ENCODE assay signal across 14 cellular contexts in the genomic region with DNA sequence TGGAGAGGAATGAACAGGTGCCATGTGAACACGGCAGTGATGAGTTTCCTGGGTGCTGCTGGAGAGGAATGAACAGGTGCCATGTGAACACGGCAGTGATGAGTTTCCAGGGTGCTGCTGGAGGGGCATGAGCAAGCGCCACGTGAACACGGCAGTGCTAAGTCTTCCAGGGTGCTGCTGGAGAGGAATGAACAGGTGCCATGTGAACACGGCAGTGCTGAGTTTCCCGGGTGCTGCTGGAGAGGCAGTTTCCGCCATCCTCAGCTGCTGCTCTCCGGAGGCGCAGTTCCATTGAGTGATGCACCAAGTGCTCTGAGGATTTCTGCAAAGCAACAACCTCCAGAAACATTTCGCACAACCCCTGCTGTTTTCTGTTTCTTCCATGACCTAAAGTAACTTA.
DNase-seq lines count a peak whose midpoint lies in the region; TF ChIP-seq lines count a peak whose summit lies in the region.
"Had no signal": no experiment of that assay in that cellular context is flagged by ENCODE, and none has a peak within 500 bp of the region (broad histone marks: within the 10 kb centered on the region; RNA-seq: fewer than 3 reads in every experiment).

No MANE protein-coding gene starts in this region.

- H3K27ac ChIP-seq in ovary: no peak overlapping the region
- H3K27ac ChIP-seq: BLaER1, SK-N-MC had no signal

- no peak for TF ChIP-seq CTCF in ovary (IDR thresholded peaks at IDR 0.05)

- intact Hi-C loops in ovary (cut with DNase I): no loop called here

- H3K27me3 ChIP-seq in ovary: no peaks in the 10 kb centered on the region
- H3K27me3 ChIP-seq: BLaER1 had no signal

- H3K4me3 ChIP-seq in ovary: no peak overlapping the region
- H3K4me3 ChIP-seq: BLaER1, SK-N-MC had no signal

- 83 to 85% (median 83%) methylated on average over 11 of the region's 11 CpGs for WGBS in ovary, 3 donors

- H3K4me1 ChIP-seq in ovary (ENCODE audit: insufficient read depth): peaks cover 2% of the 10 kb centered on the region
- H3K4me1 ChIP-seq: BLaER1 had no signal

- DNase-seq in NCI-H2029 (lab: John Stamatoyannopoulos, UW) (peak; percentile 42), NCI-H2029 treated with DMSO at 0.1 percent for 48 hours (lab: John Stamatoyannopoulos, UW) (no peak), NCI-H1417 (lab: John Stamatoyannopoulos, UW) (peak; percentile 17 to 82 (median 63)), NCI-H524 treated with DMSO at 0.1 percent for 48 hours (lab: John Stamatoyannopoulos, UW) (peak; percentile 37), putamen (ENCODE audit: low spot score) (peak; percentile 51), occipital lobe (lab: John Stamatoyannopoulos, UW) (no peak), ovary (no peak)
- no peak for DNase-seq in stimulated activated CD4-positive, alpha-beta T cell treated with anti-CD3 and anti-CD28 coated beads, Interleukin-1b, Interleukin-23, amount 100 ng/mL, for 48 hours
- DNase-seq: CD8-positive, alpha-beta memory T cell; MV-4-11; NCI-H187; NCI-H226 had no signal

- no peak for TF ChIP-seq POLR2A in ovary (IDR thresholded peaks at IDR 0.05)

- no peaks in the 10 kb centered on the region for H3K36me3 ChIP-seq in ovary
- H3K36me3 ChIP-seq: BLaER1 had no signal

- no peak for TF ChIP-seq EP300 in ovary (IDR thresholded peaks at IDR 0.05)

- H3K9me3 ChIP-seq in ovary: no peaks in the 10 kb centered on the region
- H3K9me3 ChIP-seq: BLaER1 had no signal

Comparison
In these comparisons a context has a peak if more than half of its experiments do, and no peak if none do; other contexts are left out.
1. DNase-seq: peak in NCI-H2029 (single experiment), NCI-H1417 (3 of 3), NCI-H524 treated with DMSO at 0.1 percent for 48 hours (single experiment) and putamen (single experiment); none in NCI-H2029 treated with DMSO at 0.1 percent for 48 hours (single experiment), occipital lobe (single experiment), ovary (0 of 5) and stimulated activated CD4-positive, alpha-beta T cell treated with anti-CD3 and anti-CD28 coated beads, Interleukin-1b, Interleukin-23, amount 100 ng/mL, for 48 hours (single experiment).